In the genomic region with DNA sequence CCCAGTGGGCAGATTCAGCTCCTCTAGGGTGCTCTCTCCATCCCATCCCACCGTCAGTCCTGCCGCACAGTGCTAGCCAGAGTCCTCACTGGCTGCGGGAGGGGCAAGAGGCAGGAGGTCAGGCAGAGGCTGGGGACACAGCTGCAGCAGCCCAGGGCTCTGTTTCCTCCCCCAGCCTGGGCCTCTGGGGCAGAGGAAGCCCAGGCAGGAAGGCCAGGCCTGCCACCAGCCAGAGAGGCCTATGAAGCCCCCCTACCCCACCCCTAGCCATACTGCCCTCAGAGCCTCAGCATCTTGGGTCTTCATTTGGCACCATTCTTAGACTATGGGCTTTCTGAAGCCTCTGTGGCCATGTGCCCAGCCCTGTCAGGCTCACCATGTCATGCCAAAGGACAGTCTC, we compare ENCODE assay signal across 21 cellular contexts. TPM values are rescaled to one million over a fixed set of nuclear protein-coding genes. Genes with fewer than 3 reads are reported as not detected.
DNase-seq lines count a peak whose midpoint lies in the region; ATAC-seq, FAIRE-seq and TF ChIP-seq lines count a peak whose summit lies in the region.
"Had no signal": no experiment of that assay in that cellular context is flagged by ENCODE, and none has a peak within 500 bp of the region (broad histone marks: within the 10 kb centered on the region; RNA-seq: fewer than 3 reads in every experiment).

No MANE protein-coding gene starts in this region.

- H3K4me1 ChIP-seq in right lobe of liver (peaks cover 0 to 6% (median 0%) of the 10 kb centered on the region in 4 donors), HepG2 (ENCODE audit: insufficient read depth, low read length) (0 out of 2 replicates have a peak, but pooled peaks cover 9% of the 10 kb centered on the region), sigmoid colon (peaks cover 0 to 40% (median 30%) of the 10 kb centered on the region in 4 donors)

- H3K4me2 ChIP-seq in HepG2 (ENCODE audit: low read depth, low read length) = no peak overlapping the region

- H3K79me2 ChIP-seq in HepG2 (ENCODE audit: insufficient read depth, low read length) = no peaks in the 10 kb centered on the region

- H3K36me3 ChIP-seq in right lobe of liver = no peaks in the 10 kb centered on the region
- H3K36me3 ChIP-seq in HepG2 (replicated peaks in 1 of 2; ENCODE audit: control insufficient read depth in 1 of 2, insufficient read depth in 2 of 2, low read length in 2 of 2) = no peaks in the 10 kb centered on the region
- H3K36me3 ChIP-seq in sigmoid colon = peaks cover 0 to 2% (median 0%) of the 10 kb centered on the region in 4 donors

- TF ChIP-seq RAD21 in HepG2 (CRISPR knock-in tag; IDR thresholded peaks at IDR 0.05) = no peak

- DNase-seq in right lobe of liver (no peak), HepG2 (ENCODE audit: low spot score) (no peak), left lobe of liver (ENCODE audit: low spot score) (no peak), sigmoid colon (peak; percentile 69), NCI-H1694 (lab: John Stamatoyannopoulos, UW) (no peak), DMS 273 (lab: John Stamatoyannopoulos, UW; ENCODE audit: unreplicated experiment) (no peak), COLO668 (lab: John Stamatoyannopoulos, UW; ENCODE audit: unreplicated experiment) (no peak)
- DNase-seq: activated CD4-positive, alpha-beta T cell treated with anti-CD3 and anti-CD28 coated beads, Interleukin-2, amount 50 U/mL, for 4 hours; amygdala; CD4-positive, alpha-beta memory T cell; cortex of kidney; HFFc6; hippocampal formation; Karpas-422; NCI-H1436; small intestine; stimulated activated naive CD8-positive, alpha-beta T cell treated with anti-CD3 and anti-CD28 coated beads, Interleukin-15, Interleukin-2, amounts not matched to agents 100 U/mL and 50 U/mL, for 24 hours had no signal

- no peak overlapping the region for H2AFZ ChIP-seq in HepG2 (ENCODE audit: low read length)

- no peak overlapping the region for H3K9ac ChIP-seq in HepG2 (ENCODE audit: insufficient read depth, low read depth, low read length)

- TF ChIP-seq EP300 in HepG2 (IDR thresholded peaks at IDR 0.05; ENCODE audit: low read depth in 2 of 2, low read length in 2 of 2) (no peak), HepG2 (CRISPR knock-in tag; IDR thresholded peaks at IDR 0.05; ENCODE audit: borderline replicate concordance) (no peak), sigmoid colon (IDR thresholded peaks at IDR 0.05) (no peak)

- no CpG with 5 or more reads among the region's 3 CpGs for WGBS in right lobe of liver (ENCODE audit: insufficient coverage, low coverage, low lambda C conversion rate, missing lambda C conversion rate)
- WGBS in HepG2 (ENCODE audit: low lambda C conversion rate) = 37% methylated on average over 3 of the region's 3 CpGs
- WGBS in sigmoid colon, 2 donors = 70 to 79% methylated on average over 3 of the region's 3 CpGs

- H3K27me3 ChIP-seq in right lobe of liver = no peaks in the 10 kb centered on the region
- H3K27me3 ChIP-seq in HepG2 (ENCODE audit: control insufficient read depth in 1 of 2, insufficient read depth in 2 of 2, low read length in 2 of 2) = peaks cover 4 to 54% of the 10 kb centered on the region in 2 experiments; a peak in 4 of 5 replicates
- peaks cover 14 to 40% (median 18%) of the 10 kb centered on the region in 3 donors for H3K27me3 ChIP-seq in sigmoid colon

- no peak overlapping the region for H3K4me3 ChIP-seq in right lobe of liver
- no peak overlapping the region for H3K4me3 ChIP-seq in HepG2 (replicated peaks in 1 of 3; ENCODE audit: insufficient read depth in 1 of 3, low read depth in 2 of 3, low read length in 3 of 3)
- H3K4me3 ChIP-seq in sigmoid colon = no peak overlapping the region
- H3K4me3 ChIP-seq: GM12878 had no signal

- BruUV-seq in HepG2 (replicated peaks; lab: Mats Ljungman, UMichigan) = no TSS peak

- H3K9me3 ChIP-seq in right lobe of liver (no peaks in the 10 kb centered on the region), HepG2 (ENCODE audit: low read length) (no peaks in the 10 kb centered on the region), sigmoid colon (no peaks in the 10 kb centered on the region)

- POLR2A ChIA-PET in HepG2 (lab: Yijun Ruan, JAX) = no interaction called here

- in situ Hi-C loops in HepG2 (cut with HindIII; ENCODE audit: extremely low pct_ligation_motif_present, low pct_unique_long_range_greater_than_20kb) = no loop called here

- TF ChIP-seq POLR2A in right lobe of liver (IDR thresholded peaks at IDR 0.05) = no peak
- no peak for TF ChIP-seq POLR2A in HepG2 (IDR thresholded peaks at IDR 0.05; ENCODE audit: insufficient read depth in 1 of 2, low read depth in 2 of 2, low read length in 2 of 2)
- no peak for TF ChIP-seq POLR2A in sigmoid colon (IDR thresholded peaks at IDR 0.05)

- no peak overlapping the region for H3K27ac ChIP-seq in right lobe of liver
- H3K27ac ChIP-seq in HepG2 (ENCODE audit: extremely low read length, insufficient read depth, low read length) = no peak overlapping the region
- H3K27ac ChIP-seq in sigmoid colon = peak overlapping the region; percentile 19 to 90 (median 42)

- CTCF ChIA-PET in HepG2 (lab: Yijun Ruan, JAX; ENCODE audit: low intra/inter-chr PET ratio, low total read pairs) = no interaction called here

- no peak for TF ChIP-seq CTCF in right lobe of liver (IDR thresholded peaks at IDR 0.05)
- TF ChIP-seq CTCF in HepG2 (CRISPR knock-in tag; IDR thresholded peaks at IDR 0.05) = no peak
- TF ChIP-seq CTCF in sigmoid colon (IDR thresholded peaks at IDR 0.05) = no peak

- no peaks in the 10 kb centered on the region for H4K20me1 ChIP-seq in HepG2 (ENCODE audit: insufficient read depth, low read length)

- intact Hi-C loops in right lobe of liver (cut with DNase I) = no loop called here
- intact Hi-C loops in HepG2 (cut with micrococcal nuclease; ENCODE audit: unreplicated experiment) = no loop called here
- intact Hi-C loops in sigmoid colon (cut with DNase I) = no loop called here

- peak in 3 of 4 donors; percentile 8 to 26 (median 16) for ATAC-seq in right lobe of liver
- no peak for ATAC-seq in HepG2
- peak; percentile 5 for ATAC-seq in left lobe of liver
- no peak for ATAC-seq in HG02852 (IDR thresholded peaks at IDR 0.05; ENCODE audit: unreplicated experiment)
- ATAC-seq: GM12878; stimulated activated naive CD8-positive, alpha-beta T cell treated with anti-CD3 and anti-CD28 coated beads, Interleukin-15, Interleukin-2, amounts not matched to agents 100 U/mL and 50 U/mL, for 24 hours had no signal

- FAIRE-seq in HepG2 (lab: Jason Lieb, UNC) = no peak
- FAIRE-seq: A204.1, GM12878, small intestine had no signal

RNA-seq across cellular contexts. Expression of a gene that starts 3.4 kb away (rescaled TPM):
- total RNA-seq in right lobe of liver (10 to 100 TPM in 1 of 6 experiments, 1 to 10 TPM in 5; 2.9 to 10.7 (median 6.2) TPM), HepG2 (2016; rRNA removed; fragmentation: Illumina TruSeq; extraction: Trizol) (not detected in 2 replicates), left lobe of liver (7.1 TPM), sigmoid colon (100 to 1,000 TPM in 1 of 4 donors, 10 to 100 TPM in 3; 63.0 to 113 (median 70.9) TPM)
- total RNA-seq in HepG2 (2016; cell fraction: cytosol; rRNA removed; fragmentation: Illumina TruSeq; extraction: Trizol; ENCODE audit: low read depth) = not detected in 2 replicates
- not detected in 2 replicates for total RNA-seq in HepG2 (2016; cell fraction: insoluble cytoplasmic fraction; rRNA removed; fragmentation: Illumina TruSeq; extraction: Trizol)
- total RNA-seq in HepG2 (2016; cell fraction: membrane; rRNA removed; fragmentation: Illumina TruSeq; extraction: Trizol) = not detected in 2 replicates
- not detected in 2 replicates for total RNA-seq in HepG2 (2016; cell fraction: nucleus; rRNA removed; fragmentation: Illumina TruSeq; extraction: Trizol)
- polyA plus RNA-seq in HepG2 (2011; rRNA removed) (not detected in 2 replicates), sigmoid colon (10 to 100 TPM; 12.5 to 83.6 (median 24.6) TPM)
- polyA plus RNA-seq in HepG2 (2011; cell fraction: cytosol; rRNA removed) = not detected in 2 replicates
- not detected in 2 replicates for polyA plus RNA-seq in HepG2 (2011; cell fraction: nucleus; rRNA removed)
- polyA plus RNA-seq in HepG2 (2012) = not detected in 2 replicates
- not detected in 2 replicates for polyA plus RNA-seq in HepG2 (2016; cell fraction: cytosol; fragmentation: Illumina TruSeq; extraction: Trizol; ENCODE audit: low read depth)
- not detected in 2 replicates for polyA plus RNA-seq in HepG2 (2016; cell fraction: insoluble cytoplasmic fraction; fragmentation: Illumina TruSeq; extraction: Trizol; ENCODE audit: low read depth)
- not detected in 2 replicates for polyA plus RNA-seq in HepG2 (2016; cell fraction: membrane; fragmentation: Illumina TruSeq; extraction: Trizol; ENCODE audit: low read depth)
- polyA plus RNA-seq in HepG2 (2016; cell fraction: nucleus; fragmentation: Illumina TruSeq; extraction: Trizol; ENCODE audit: insufficient read depth, low read depth) = not detected in 2 replicates
- polyA minus RNA-seq in HepG2 (2011; rRNA and poly(A)+ RNA removed; ENCODE audit: low replicate concordance) = 0.05 TPM in 1 of 2 replicates, not detected in the other
- not detected in 2 replicates for polyA minus RNA-seq in HepG2 (2011; cell fraction: cytosol; rRNA and poly(A)+ RNA removed)
- polyA minus RNA-seq in HepG2 (2011; cell fraction: nucleus; rRNA and poly(A)+ RNA removed) = not detected in 2 replicates
- total RNA-seq: GM12878, NCI-H460 had no signal
- polyA plus RNA-seq: CD4-positive, alpha-beta memory T cell; GM12878 had no signal

RNA-seq across cellular contexts. Expression of a gene that starts 22.8 kb away (rescaled TPM):
- total RNA-seq in right lobe of liver (10 to 100 TPM in 1 of 6 experiments, 1 to 10 TPM in 2, not detected in 3; 1.1 to 10.5 (median 2.1) TPM), HepG2 (2016; rRNA removed; fragmentation: Illumina TruSeq; extraction: Trizol) (not detected in 2 replicates), left lobe of liver (not detected), sigmoid colon (not detected)
- not detected in 2 replicates for total RNA-seq in HepG2 (2016; cell fraction: cytosol; rRNA removed; fragmentation: Illumina TruSeq; extraction: Trizol; ENCODE audit: low read depth)
- total RNA-seq in HepG2 (2016; cell fraction: insoluble cytoplasmic fraction; rRNA removed; fragmentation: Illumina TruSeq; extraction: Trizol) = not detected in 2 replicates
- not detected in 2 replicates for total RNA-seq in HepG2 (2016; cell fraction: membrane; rRNA removed; fragmentation: Illumina TruSeq; extraction: Trizol)
- not detected in 2 replicates for total RNA-seq in HepG2 (2016; cell fraction: nucleus; rRNA removed; fragmentation: Illumina TruSeq; extraction: Trizol)
- polyA plus RNA-seq in HepG2 (2011; rRNA removed) (0.04 and 0.07 TPM in 2 replicates), sigmoid colon (under 1 TPM in 1 of 3 donors, not detected in 2; 0.16 TPM)
- 0.03 and 0.04 TPM in 2 replicates for polyA plus RNA-seq in HepG2 (2011; cell fraction: cytosol; rRNA removed)
- polyA plus RNA-seq in HepG2 (2011; cell fraction: nucleus; rRNA removed) = 0.16 and 0.33 TPM in 2 replicates
- polyA plus RNA-seq in HepG2 (2012) = not detected in 2 replicates
- not detected in 2 replicates for polyA plus RNA-seq in HepG2 (2016; cell fraction: cytosol; fragmentation: Illumina TruSeq; extraction: Trizol; ENCODE audit: low read depth)
- polyA plus RNA-seq in HepG2 (2016; cell fraction: insoluble cytoplasmic fraction; fragmentation: Illumina TruSeq; extraction: Trizol; ENCODE audit: low read depth) = not detected in 2 replicates
- polyA plus RNA-seq in HepG2 (2016; cell fraction: membrane; fragmentation: Illumina TruSeq; extraction: Trizol; ENCODE audit: low read depth) = not detected in 2 replicates
- polyA plus RNA-seq in HepG2 (2016; cell fraction: nucleus; fragmentation: Illumina TruSeq; extraction: Trizol; ENCODE audit: insufficient read depth, low read depth) = not detected in 2 replicates
- polyA minus RNA-seq in HepG2 (2011; rRNA and poly(A)+ RNA removed; ENCODE audit: low replicate concordance) = 0.05 and 0.18 TPM in 2 replicates
- polyA minus RNA-seq in HepG2 (2011; cell fraction: cytosol; rRNA and poly(A)+ RNA removed) = not detected in 2 replicates
- not detected in 2 replicates for polyA minus RNA-seq in HepG2 (2011; cell fraction: nucleus; rRNA and poly(A)+ RNA removed)
- total RNA-seq: CD4-positive, alpha-beta memory T cell; GM12878; HFFc6; NCI-H460 had no signal
- polyA plus RNA-seq: CD4-positive, alpha-beta memory T cell; GM12878; small intestine had no signal

RNA-seq across cellular contexts. Expression of a gene that starts 40.8 kb away (rescaled TPM):
- 10 to 100 TPM; 14.1 to 28.0 (median 25.0) TPM for total RNA-seq in right lobe of liver
- total RNA-seq in HepG2 (2016; rRNA removed; fragmentation: Illumina TruSeq; extraction: Trizol) = 5.8 and 8.9 TPM in 2 replicates
- total RNA-seq in HepG2 (2016; cell fraction: cytosol; rRNA removed; fragmentation: Illumina TruSeq; extraction: Trizol; ENCODE audit: low read depth) = 2.0 and 2.2 TPM in 2 replicates
- 4.3 and 9.8 TPM in 2 replicates for total RNA-seq in HepG2 (2016; cell fraction: insoluble cytoplasmic fraction; rRNA removed; fragmentation: Illumina TruSeq; extraction: Trizol)
- total RNA-seq in HepG2 (2016; cell fraction: membrane; rRNA removed; fragmentation: Illumina TruSeq; extraction: Trizol) = 5.4 and 7.6 TPM in 2 replicates
- 9.9 and 14.3 TPM in 2 replicates for total RNA-seq in HepG2 (2016; cell fraction: nucleus; rRNA removed; fragmentation: Illumina TruSeq; extraction: Trizol)
- polyA plus RNA-seq in HepG2 (2011; rRNA removed) = 12.1 and 14.1 TPM in 2 replicates
- 12.0 and 13.7 TPM in 2 replicates for polyA plus RNA-seq in HepG2 (2011; cell fraction: cytosol; rRNA removed)
- 12.5 and 12.9 TPM in 2 replicates for polyA plus RNA-seq in HepG2 (2011; cell fraction: nucleus; rRNA removed)
- polyA plus RNA-seq in HepG2 (2012) = 10.8 and 11.8 TPM in 2 replicates
- polyA plus RNA-seq in HepG2 (2016; cell fraction: cytosol; fragmentation: Illumina TruSeq; extraction: Trizol; ENCODE audit: low read depth) = 1.1 and 1.3 TPM in 2 replicates
- polyA plus RNA-seq in HepG2 (2016; cell fraction: insoluble cytoplasmic fraction; fragmentation: Illumina TruSeq; extraction: Trizol; ENCODE audit: low read depth) = 5.3 and 5.6 TPM in 2 replicates
- polyA plus RNA-seq in HepG2 (2016; cell fraction: membrane; fragmentation: Illumina TruSeq; extraction: Trizol; ENCODE audit: low read depth) = 3.8 and 4.6 TPM in 2 replicates
- polyA plus RNA-seq in HepG2 (2016; cell fraction: nucleus; fragmentation: Illumina TruSeq; extraction: Trizol; ENCODE audit: insufficient read depth, low read depth) = 16.9 and 17.0 TPM in 2 replicates
- polyA minus RNA-seq in HepG2 (2011; rRNA and poly(A)+ RNA removed; ENCODE audit: low replicate concordance) = 22.8 and 32.8 TPM in 2 replicates
- polyA minus RNA-seq in HepG2 (2011; cell fraction: cytosol; rRNA and poly(A)+ RNA removed) = 9.7 and 13.2 TPM in 2 replicates
- polyA minus RNA-seq in HepG2 (2011; cell fraction: nucleus; rRNA and poly(A)+ RNA removed) = 12.1 and 14.2 TPM in 2 replicates
- total RNA-seq in left lobe of liver = 28.0 TPM
- total RNA-seq in sigmoid colon = 1 to 10 TPM; 7.2 to 9.8 (median 8.6) TPM
- polyA plus RNA-seq in sigmoid colon = 10 to 100 TPM; 10.8 to 30.7 (median 11.1) TPM

Comparison
In these comparisons a context has a peak if more than half of its experiments do, and no peak if none do; other contexts are left out.
1. ATAC-seq: peak in right lobe of liver (3 of 4) and left lobe of liver (single experiment); none in HepG2 (single experiment) and HG02852 (single experiment).
2. H3K27ac ChIP-seq: peak in sigmoid colon (4 of 4); none in right lobe of liver (0 of 3) and HepG2 (single experiment).